ENCODE assay signal across 8 cellular contexts in genomic region chr11:81869337-81870065, GRCh38.
DNase-seq lines count a peak whose midpoint lies in the region; ATAC-seq and TF ChIP-seq lines count a peak whose summit lies in the region.

No MANE protein-coding gene starts in this region.

- intact Hi-C loops in upper lobe of right lung (cut with DNase I): no loop called here
- intact Hi-C loops in heart left ventricle (cut with DNase I): no loop called here

- no peak for TF ChIP-seq CTCF in upper lobe of right lung (IDR thresholded peaks at IDR 0.05)
- no peak for TF ChIP-seq CTCF in heart left ventricle (IDR thresholded peaks at IDR 0.05)

- H3K9me3 ChIP-seq in upper lobe of right lung (no peaks in the 10 kb centered on the region), heart left ventricle (no peaks in the 10 kb centered on the region)

- peak; percentile 95 for ATAC-seq in GM19467 (IDR thresholded peaks at IDR 0.05; ENCODE audit: unreplicated experiment)
- ATAC-seq in HG03575 (IDR thresholded peaks at IDR 0.05; ENCODE audit: extremely low read depth, insufficient number of reproducible peaks, low FRiP score, unreplicated experiment): peak; percentile 97
- ATAC-seq in upper lobe of right lung: peak; percentile 52
- ATAC-seq in heart left ventricle: no peak

- 71 to 83% (median 76%) methylated on average over 1 of the region's 1 CpG for WGBS in heart left ventricle, 4 donors

- H3K27ac ChIP-seq in upper lobe of right lung (no peak overlapping the region), heart left ventricle (peak overlapping the region in 1 of 12 donors; percentile 8)

- H3K4me1 ChIP-seq in upper lobe of right lung (no peaks in the 10 kb centered on the region), heart left ventricle (peaks cover 0 to 7% (median 0%) of the 10 kb centered on the region in 12 donors)

- H3K36me3 ChIP-seq in upper lobe of right lung (no peaks in the 10 kb centered on the region), heart left ventricle (no peaks in the 10 kb centered on the region)

- no peaks in the 10 kb centered on the region for H3K27me3 ChIP-seq in upper lobe of right lung
- no peaks in the 10 kb centered on the region for H3K27me3 ChIP-seq in heart left ventricle

- peak; percentile 60 for DNase-seq in A172 (ENCODE audit: low spot score)
- peak; percentile 65 for DNase-seq in activated CD4-positive, alpha-beta T cell treated with anti-CD3 and anti-CD28 coated beads, Interleukin-2, amount 50 U/mL, for 1 hour
- DNase-seq in glomerular visceral epithelial cell (ENCODE audit: extremely low spot score): peak; percentile 11
- no peak for DNase-seq in upper lobe of right lung
- no peak for DNase-seq in putamen (ENCODE audit: low spot score)
- no peak for DNase-seq in heart left ventricle

- H3K4me3 ChIP-seq in upper lobe of right lung: no peak overlapping the region
- no peak overlapping the region for H3K4me3 ChIP-seq in heart left ventricle

- no peak for TF ChIP-seq POLR2A in heart left ventricle (IDR thresholded peaks at IDR 0.05)

Comparison
In these comparisons a context has a peak if more than half of its experiments do, and no peak if none do; other contexts are left out.
1. DNase-seq: peak in A172 (single experiment), activated CD4-positive, alpha-beta T cell treated with anti-CD3 and anti-CD28 coated beads, Interleukin-2, amount 50 U/mL, for 1 hour (single experiment) and glomerular visceral epithelial cell (single experiment); none in upper lobe of right lung (single experiment), putamen (single experiment) and heart left ventricle (0 of 5).
2. ATAC-seq: peak in GM19467 (single experiment), HG03575 (single experiment) and upper lobe of right lung (single experiment); none in heart left ventricle (0 of 4).